In the genomic region with DNA sequence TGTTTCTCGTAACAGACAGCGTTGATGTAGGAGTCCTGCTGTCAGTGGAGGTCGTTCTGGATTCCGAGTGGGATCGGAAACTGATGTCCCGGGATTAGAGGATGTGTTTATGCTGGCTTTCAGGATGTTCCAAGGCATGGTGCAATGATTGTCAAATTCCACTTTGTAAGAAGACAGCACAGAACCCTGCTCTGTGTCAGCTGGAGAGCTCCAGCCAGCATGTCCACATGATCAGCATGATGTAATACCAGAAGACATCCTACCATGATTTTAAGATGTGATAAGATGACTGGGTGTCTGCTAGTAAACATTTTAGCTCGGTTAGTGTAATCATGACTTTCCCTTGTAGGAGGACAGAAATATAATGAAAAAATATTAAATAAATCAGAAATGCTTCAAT, we compare ENCODE assay signal across 20 cellular contexts. TPM values are rescaled to one million over a fixed set of nuclear protein-coding genes. Genes with fewer than 3 reads are reported as not detected.
A peak's percentile ranks its signal among the peaks of the same experiment; 100 is the strongest.
DNase-seq lines count a peak whose midpoint lies in the region; ATAC-seq and TF ChIP-seq lines count a peak whose summit lies in the region.
"Had no signal": no experiment of that assay in that cellular context is flagged by ENCODE, and none has a peak within 500 bp of the region (broad histone marks: within the 10 kb centered on the region; RNA-seq: fewer than 3 reads in every experiment).

No MANE protein-coding gene starts in this region.

- peaks cover 7% of the 10 kb centered on the region for H3K79me1 ChIP-seq in trophoblast cell (ENCODE audit: low read length)

- DNase-seq in EL, result peak; percentile 66
- peak; percentile 54 for DNase-seq in OCI-M1 (lab: John Stamatoyannopoulos, UW)
- peak; percentile 51 for DNase-seq in fibroblast of peridontal ligament (ENCODE audit: extremely low read depth)
- peak; percentile 73 to 86 for DNase-seq in trophoblast cell
- no peak for DNase-seq in BE2C
- no peak for DNase-seq in lower lobe of right lung
- no peak for DNase-seq in globus pallidus (ENCODE audit: low spot score)
- DNase-seq: activated CD8-positive, alpha-beta T cell treated with anti-CD3 and anti-CD28 coated beads for 36 hours; activated T-cell treated with anti-CD3 and anti-CD28 coated beads, Interleukin-2, amount 50 U/mL, for 72 hours; dorsolateral prefrontal cortex; H7; hypothalamus; Karpas-422; kidney glomerular epithelial cell; mucosa of descending colon; NCI-H1436; stimulated activated CD4-positive, alpha-beta T cell treated with anti-CD3 and anti-CD28 coated beads, Interleukin-4, amount 100 ng/mL, for 1 hour; T-cell had no signal

- H2BK5ac ChIP-seq in trophoblast cell (ENCODE audit: low read depth, low read length, poor library complexity), result no peak overlapping the region

- no peak for ATAC-seq in HG02798 (IDR thresholded peaks at IDR 0.05; ENCODE audit: poor library complexity, unreplicated experiment)
- ATAC-seq in lower lobe of right lung, result no peak
- ATAC-seq: activated CD8-positive, alpha-beta T cell treated with anti-CD3 and anti-CD28 coated beads for 36 hours; activated T-cell treated with anti-CD3 and anti-CD28 coated beads, Interleukin-2, amount 50 U/mL, for 72 hours; mucosa of descending colon; T-cell had no signal

- H3K9ac ChIP-seq in trophoblast cell (ENCODE audit: low read length), result no peak overlapping the region
- H3K9ac ChIP-seq: BLaER1 had no signal

- TF ChIP-seq CTCF in BE2C (IDR thresholded peaks at IDR 0.05; ENCODE audit: low read depth, low read length), result no peak
- no peak for TF ChIP-seq CTCF in lower lobe of right lung (IDR thresholded peaks at IDR 0.05)

- H3K9me3 ChIP-seq in trophoblast cell (ENCODE audit: insufficient read depth, low read depth, low read length) (no peaks in the 10 kb centered on the region), BE2C (no peaks in the 10 kb centered on the region), lower lobe of right lung (no peaks in the 10 kb centered on the region)
- H3K9me3 ChIP-seq: BLaER1, mucosa of descending colon had no signal

- no peak overlapping the region for H2BK120ac ChIP-seq in trophoblast cell (ENCODE audit: insufficient read depth, low read length, poor library complexity)

- no peak overlapping the region for H3K4me2 ChIP-seq in trophoblast cell (ENCODE audit: low read length)
- H3K4me2 ChIP-seq: BLaER1 had no signal

- H3K27ac ChIP-seq in trophoblast cell (ENCODE audit: low read depth, low read length) (peak overlapping the region; percentile 64), lower lobe of right lung (no peak overlapping the region)
- H3K27ac ChIP-seq: BLaER1, dorsolateral prefrontal cortex had no signal

- H4K8ac ChIP-seq in trophoblast cell (ENCODE audit: low read depth, low read length), result no peak overlapping the region

- no CpG with 5 or more reads among the region's 7 CpGs for WGBS in trophoblast cell (ENCODE audit: extremely low coverage, insufficient coverage, insufficient read length)

- H3K4me3 ChIP-seq in trophoblast cell (ENCODE audit: low read depth, low read length), result no peak overlapping the region
- H3K4me3 ChIP-seq in BE2C (ENCODE audit: low read depth, low read length), result no peak overlapping the region
- no peak overlapping the region for H3K4me3 ChIP-seq in lower lobe of right lung
- H3K4me3 ChIP-seq: BLaER1, dorsolateral prefrontal cortex, mucosa of descending colon had no signal

- H4K12ac ChIP-seq in trophoblast cell (ENCODE audit: low read depth, low read length), result no peak overlapping the region

- H3K4me1 ChIP-seq in trophoblast cell (ENCODE audit: control insufficient read depth in 1 of 2, insufficient read depth in 2 of 2, low read length in 2 of 2) (peaks cover 13 to 18% of the 10 kb centered on the region in 2 experiments), BE2C (no peaks in the 10 kb centered on the region), lower lobe of right lung (no peaks in the 10 kb centered on the region)
- H3K4me1 ChIP-seq: BLaER1 had no signal

- no peak overlapping the region for H4K91ac ChIP-seq in trophoblast cell (ENCODE audit: low read depth, low read length)

- H3K18ac ChIP-seq in trophoblast cell (ENCODE audit: low read length), result no peak overlapping the region

- H3K4ac ChIP-seq in trophoblast cell (ENCODE audit: low read depth, low read length), result no peak overlapping the region

- no peak overlapping the region for H3K14ac ChIP-seq in trophoblast cell (ENCODE audit: low read length)

- H2AFZ ChIP-seq in trophoblast cell (ENCODE audit: insufficient read depth, low read length, poor library complexity), result no peak overlapping the region

- intact Hi-C loops in lower lobe of right lung (cut with DNase I), result no loop called here

- H2BK12ac ChIP-seq in trophoblast cell (ENCODE audit: low read length), result no peak overlapping the region

- H3K36me3 ChIP-seq in trophoblast cell (ENCODE audit: control insufficient read depth in 1 of 2, insufficient read depth in 2 of 2, low read length in 2 of 2), result peaks cover 0 to 2% of the 10 kb centered on the region in 2 experiments
- no peaks in the 10 kb centered on the region for H3K36me3 ChIP-seq in BE2C
- no peaks in the 10 kb centered on the region for H3K36me3 ChIP-seq in lower lobe of right lung
- H3K36me3 ChIP-seq: BLaER1 had no signal

- no peak overlapping the region for H2AK5ac ChIP-seq in trophoblast cell (ENCODE audit: low read length)

- H3K79me2 ChIP-seq in trophoblast cell (ENCODE audit: control insufficient read depth, insufficient read depth, low read length, poor library complexity), result no peaks in the 10 kb centered on the region

- H3K27me3 ChIP-seq in trophoblast cell (ENCODE audit: insufficient read depth, low read length) (no peaks in the 10 kb centered on the region), BE2C (no peaks in the 10 kb centered on the region), lower lobe of right lung (ENCODE audit: low read depth) (no peaks in the 10 kb centered on the region)
- H3K27me3 ChIP-seq: BLaER1, dorsolateral prefrontal cortex had no signal

- no peak overlapping the region for H3K23ac ChIP-seq in trophoblast cell (ENCODE audit: low read length)

RNA-seq across cellular contexts. Expression of a gene that starts 20.3 kb away (rescaled TPM):
- polyA plus RNA-seq in trophoblast cell (2013), result 8.5 and 9.0 TPM in 2 replicates
- 0.09 TPM for polyA plus RNA-seq in BE2C (2012; ENCODE audit: insufficient read depth, insufficient read length, low read depth)
- 3.3 TPM for total RNA-seq in lower lobe of right lung

Comparison
In these comparisons a context has a peak if more than half of its experiments do, and no peak if none do; other contexts are left out.
1. DNase-seq: peak in EL (single experiment), OCI-M1 (single experiment), fibroblast of peridontal ligament (single experiment) and trophoblast cell (2 of 2); none in BE2C (single experiment), lower lobe of right lung (single experiment) and globus pallidus (single experiment).